19 cellular contexts compared by ENCODE assay signal in the genomic region with DNA sequence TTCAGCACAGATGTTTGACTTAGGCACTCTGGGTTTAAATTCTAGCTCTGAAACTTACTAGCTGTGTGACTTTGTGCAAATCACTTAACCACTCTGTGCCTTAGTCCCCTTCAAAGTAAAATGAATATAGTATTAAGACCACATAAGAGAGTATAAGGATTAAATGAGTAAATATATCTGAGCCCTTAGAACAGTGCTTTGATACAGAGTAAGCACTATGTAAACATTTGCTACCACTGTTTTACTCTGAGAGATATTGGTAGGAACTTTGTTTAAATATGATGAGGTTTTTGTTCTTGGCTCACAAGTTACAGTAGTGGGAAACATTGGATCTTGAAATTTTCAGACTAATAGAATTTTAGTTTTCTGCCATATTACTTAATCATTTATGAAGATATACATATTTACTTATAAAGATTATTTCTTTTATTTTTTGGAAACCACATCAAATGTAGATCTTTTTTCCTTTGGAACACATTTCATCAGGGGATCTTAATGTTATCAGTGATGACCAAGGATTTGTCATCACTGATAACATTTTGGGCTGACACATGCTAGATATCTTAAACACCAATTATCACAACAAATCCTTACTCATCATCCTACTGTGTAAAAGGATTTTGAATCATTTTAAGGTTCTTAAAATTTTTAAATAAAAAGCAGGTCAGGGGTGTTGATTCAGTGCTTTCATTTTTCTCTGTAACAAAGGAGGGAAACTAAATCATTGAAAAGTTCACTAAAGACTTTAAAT.
"Had no signal": no experiment of that assay in that cellular context is flagged by ENCODE, and none has a peak within 500 bp of the region (broad histone marks: within the 10 kb centered on the region; RNA-seq: fewer than 3 reads in every experiment).

No MANE protein-coding gene starts in this region.

- H3K36me3 ChIP-seq: adrenal gland, colonic mucosa, gastroesophageal sphincter, neural progenitor cell, prostate gland, right atrium auricular region, thoracic aorta, upper lobe of left lung, WERI-Rb-1 had no signal

- H3K27me3 ChIP-seq: adrenal gland, colonic mucosa, gastroesophageal sphincter, heart left ventricle, neural progenitor cell, right atrium auricular region, upper lobe of left lung had no signal

- H3K9ac ChIP-seq: neural progenitor cell had no signal

- H3K4me1 ChIP-seq: adrenal gland, colonic mucosa, gastroesophageal sphincter, heart left ventricle, prostate gland, right atrium auricular region, upper lobe of left lung had no signal

- H3K4me2 ChIP-seq: neural progenitor cell had no signal

- H3K9me3 ChIP-seq: adrenal gland, colonic mucosa, gastroesophageal sphincter, mucosa of descending colon, prostate gland, right atrium auricular region, thoracic aorta, upper lobe of left lung had no signal

- ATAC-seq: gastroesophageal sphincter, heart left ventricle, left ventricle myocardium superior, mucosa of descending colon had no signal

- DNase-seq: activated CD4-positive, alpha-beta T cell treated with anti-CD3 and anti-CD28 coated beads for 1 hour; activated gamma-delta T cell; adrenal gland; caudate nucleus; colonic mucosa; endodermal cell; heart left ventricle; left ventricle myocardium superior; mucosa of descending colon; naive B cell; T-helper 2 cell; upper lobe of left lung; WERI-Rb-1 had no signal

- H3K27ac ChIP-seq: adrenal gland, colonic mucosa, epithelial cell of prostate, gastroesophageal sphincter, heart left ventricle, neural progenitor cell, prostate gland, right atrium auricular region, thoracic aorta, upper lobe of left lung, WERI-Rb-1 had no signal

- H3K4me3 ChIP-seq: adrenal gland, colonic mucosa, gastroesophageal sphincter, heart left ventricle, mucosa of descending colon, neural progenitor cell, prostate gland, right atrium auricular region, thoracic aorta, upper lobe of left lung had no signal
